Comparison of ENCODE assay signal across 16 cellular contexts in the genomic region with DNA sequence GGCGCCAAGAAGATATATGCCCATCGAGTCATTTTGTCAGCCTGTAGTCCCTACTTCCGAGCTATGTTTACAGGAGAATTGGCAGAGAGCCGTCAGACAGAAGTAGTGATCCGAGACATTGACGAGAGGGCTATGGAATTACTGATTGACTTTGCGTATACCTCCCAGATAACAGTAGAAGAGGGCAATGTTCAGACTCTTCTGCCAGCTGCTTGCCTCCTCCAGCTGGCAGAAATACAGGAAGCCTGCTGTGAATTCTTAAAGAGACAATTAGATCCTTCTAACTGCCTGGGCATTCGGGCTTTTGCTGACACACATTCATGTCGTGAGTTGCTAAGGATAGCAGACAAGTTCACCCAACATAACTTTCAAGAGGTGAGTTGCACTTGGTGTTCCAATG. TPM values are rescaled to one million over a fixed set of nuclear protein-coding genes. Genes with fewer than 3 reads are reported as not detected.
DNase-seq lines count a peak whose midpoint lies in the region; ATAC-seq, FAIRE-seq and TF ChIP-seq lines count a peak whose summit lies in the region.
"Had no signal": no experiment of that assay in that cellular context is flagged by ENCODE, and none has a peak within 500 bp of the region (broad histone marks: within the 10 kb centered on the region; RNA-seq: fewer than 3 reads in every experiment).

No MANE protein-coding gene starts in this region.

- H3K9me3 ChIP-seq in liver (ENCODE audit: control insufficient read depth in 4 of 4, low read length in 3 of 4), result no peaks in the 10 kb centered on the region
- no peaks in the 10 kb centered on the region for H3K9me3 ChIP-seq in HepG2 (ENCODE audit: low read length)

- no peak overlapping the region for H3K4me2 ChIP-seq in HepG2 (ENCODE audit: low read depth, low read length)

- FAIRE-seq in HepG2 (lab: Jason Lieb, UNC), result no peak
- FAIRE-seq: G401.6, H1 had no signal

- no TSS peak for BruUV-seq in HepG2 (replicated peaks; lab: Mats Ljungman, UMichigan)

- TF ChIP-seq POLR2A in HepG2 (IDR thresholded peaks at IDR 0.05; ENCODE audit: insufficient read depth in 1 of 2, low read depth in 2 of 2, low read length in 2 of 2), result no peak

- H2AFZ ChIP-seq in HepG2 (ENCODE audit: low read length), result no peak overlapping the region

- H3K4me3 ChIP-seq in liver (ENCODE audit: low read depth in 1 of 3, low read length in 3 of 3) (no peak overlapping the region), HepG2 (replicated peaks in 1 of 3; ENCODE audit: insufficient read depth in 1 of 3, low read depth in 2 of 3, low read length in 3 of 3) (no peak overlapping the region)

- no peak overlapping the region for H3K9ac ChIP-seq in liver (ENCODE audit: low read depth in 1 of 2, low read length in 2 of 2)
- H3K9ac ChIP-seq in HepG2 (ENCODE audit: insufficient read depth, low read depth, low read length), result no peak overlapping the region

- TF ChIP-seq CTCF in liver (IDR thresholded peaks at IDR 0.05; ENCODE audit: low read depth, low read length, missing input control) (no peak), HepG2 (CRISPR knock-in tag; IDR thresholded peaks at IDR 0.05) (no peak)

- ATAC-seq in HepG2, result no peak

- WGBS in liver, result 47% methylated on average over 9 of the region's 9 CpGs
- over 99% methylated on average over 9 of the region's 9 CpGs for WGBS in HepG2 (ENCODE audit: low lambda C conversion rate)

- TF ChIP-seq RAD21 in liver (IDR thresholded peaks at IDR 0.05) (peak in 1 of 2 donors; percentile 33), HepG2 (CRISPR knock-in tag; IDR thresholded peaks at IDR 0.05) (no peak)

- POLR2A ChIA-PET in HepG2 (lab: Yijun Ruan, JAX), result no interaction called here

- H3K27ac ChIP-seq in liver (ENCODE audit: low read depth in 1 of 2, low read length in 2 of 2) (peak overlapping the region in 1 of 2 donors; percentile 42), HepG2 (ENCODE audit: extremely low read length, insufficient read depth, low read length) (no peak overlapping the region)

- in situ Hi-C loops in HepG2 (cut with HindIII; ENCODE audit: extremely low pct_ligation_motif_present, low pct_unique_long_range_greater_than_20kb), result no loop called here

- H3K27me3 ChIP-seq in liver (ENCODE audit: control insufficient read depth in 4 of 4, insufficient read depth in 4 of 4, low read length in 3 of 4) (no peaks in the 10 kb centered on the region), HepG2 (ENCODE audit: control insufficient read depth in 1 of 2, insufficient read depth in 2 of 2, low read length in 2 of 2) (no peaks in the 10 kb centered on the region)

- CTCF ChIA-PET in HepG2 (lab: Yijun Ruan, JAX; ENCODE audit: low intra/inter-chr PET ratio, low total read pairs), result no interaction called here

- no peaks in the 10 kb centered on the region for H3K79me2 ChIP-seq in HepG2 (ENCODE audit: insufficient read depth, low read length)

- DNase-seq in HepG2 (ENCODE audit: low spot score) (no peak), cerebellum (ENCODE audit: low spot score) (peak; percentile 27), myocyte (ENCODE audit: low read depth) (peak; percentile 2), Kasumi-1 (lab: John Stamatoyannopoulos, UW) (no peak), NCI-H2107 (lab: John Stamatoyannopoulos, UW) (no peak)
- DNase-seq in activated naive CD4-positive, alpha-beta T cell treated with anti-CD3 and anti-CD28 coated beads, Interleukin-2, amount 50 U/mL, for 16 hours, result no peak
- DNase-seq: CD4-positive, CD25-positive, alpha-beta regulatory T cell; DMS79 treated with DMSO at 0.1 percent for 48 hours; KBM-7; NCI-H1417 treated with DMSO at 0.1 percent for 48 hours; NCI-H2029; NCI-H524; SIG-M5 had no signal

- H3K4me1 ChIP-seq in liver (ENCODE audit: control insufficient read depth in 4 of 4, insufficient read depth in 4 of 4, low read length in 3 of 4), result peaks cover 3 to 35% (median 18%) of the 10 kb centered on the region in 4 donors
- peaks cover 11% of the 10 kb centered on the region; the same call in 1 of the 2 replicates for H3K4me1 ChIP-seq in HepG2 (ENCODE audit: insufficient read depth, low read length)

- TF ChIP-seq EP300 in HepG2 (IDR thresholded peaks at IDR 0.05; ENCODE audit: low read depth in 2 of 2, low read length in 2 of 2) (no peak), HepG2 (CRISPR knock-in tag; IDR thresholded peaks at IDR 0.05; ENCODE audit: borderline replicate concordance) (no peak)

- intact Hi-C loops in HepG2 (cut with micrococcal nuclease; ENCODE audit: unreplicated experiment), result no loop called here

- H3K36me3 ChIP-seq in liver (ENCODE audit: control insufficient read depth in 4 of 4, insufficient read depth in 3 of 4, low read depth in 1 of 4, low read length in 3 of 4) (peaks cover 0 to 8% (median 0%) of the 10 kb centered on the region in 4 donors), HepG2 (replicated peaks in 1 of 2; ENCODE audit: control insufficient read depth in 1 of 2, insufficient read depth in 2 of 2, low read length in 2 of 2) (peaks cover 5 to 14% of the 10 kb centered on the region in 2 experiments)

- no peaks in the 10 kb centered on the region for H4K20me1 ChIP-seq in HepG2 (ENCODE audit: insufficient read depth, low read length)

TF ChIP-seq in liver, 16 proteins besides CTCF, POLR2A, EP300 and RAD21 (continues in another document):
- TF ChIP-seq, protein P1, sequence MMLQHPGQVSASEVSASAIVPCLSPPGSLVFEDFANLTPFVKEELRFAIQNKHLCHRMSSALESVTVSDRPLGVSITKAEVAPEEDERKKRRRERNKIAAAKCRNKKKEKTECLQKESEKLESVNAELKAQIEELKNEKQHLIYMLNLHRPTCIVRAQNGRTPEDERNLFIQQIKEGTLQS (IDR thresholded peaks at IDR 0.05), result no peak
- peak; percentile 33 for TF ChIP-seq SP1 (IDR thresholded peaks at IDR 0.05)
- no peak for TF ChIP-seq FOXA1 (IDR thresholded peaks at IDR 0.05)
- TF ChIP-seq GABPA (IDR thresholded peaks at IDR 0.05 in 1 of 2, conservative IDR thresholded peaks at IDR 0.05 in 1 of 2), result no peak
- TF ChIP-seq JUND (IDR thresholded peaks at IDR 0.05), result no peak

TF ChIP-seq in HepG2, 621 proteins besides CTCF, POLR2A, EP300 and RAD21:
- TF ChIP-seq ZNF772 (CRISPR knock-in tag; IDR thresholded peaks at IDR 0.05) (no peak), ZNF460 (CRISPR knock-in tag; IDR thresholded peaks at IDR 0.05; ENCODE audit: borderline replicate concordance) (no peak), ZNF577 (CRISPR knock-in tag; IDR thresholded peaks at IDR 0.05; ENCODE audit: borderline replicate concordance, low read depth) (no peak), TBX3 (IDR thresholded peaks at IDR 0.05; ENCODE audit: borderline replicate concordance) (no peak), NR2F6 (IDR thresholded peaks at IDR 0.05) (no peak), NR2F6 (CRISPR knock-in tag; IDR thresholded peaks at IDR 0.05) (no peak), PHB2 (IDR thresholded peaks at IDR 0.05; ENCODE audit: partially characterized antibody) (no peak), ETV5 (CRISPR knock-in tag; IDR thresholded peaks at IDR 0.05; ENCODE audit: borderline replicate concordance) (no peak), ZNF550 (CRISPR knock-in tag; IDR thresholded peaks at IDR 0.05; ENCODE audit: borderline replicate concordance) (no peak), SCMH1 (CRISPR knock-in tag; IDR thresholded peaks at IDR 0.05; ENCODE audit: borderline replicate concordance) (no peak)

RNA-seq across cellular contexts. Expression of gene KLHL20, which starts 19.1 kb away (rescaled TPM):
- total RNA-seq in liver (10 to 100 TPM; 11.1 to 25.9 TPM), HepG2 (2016; rRNA removed; fragmentation: Illumina TruSeq; extraction: Trizol) (14.3 and 18.8 TPM in 2 replicates), cerebellum (28.1 TPM), myocyte (30.4 and 47.8 TPM in 2 replicates)
- polyA plus RNA-seq in liver (1 to 10 TPM; 5.2 to 8.0 TPM), HepG2 (2011; rRNA removed) (7.4 and 7.6 TPM in 2 replicates)
- 2.4 and 2.5 TPM in 2 replicates for total RNA-seq in HepG2 (2016; cell fraction: cytosol; rRNA removed; fragmentation: Illumina TruSeq; extraction: Trizol; ENCODE audit: low read depth)
- 14.9 and 16.8 TPM in 2 replicates for total RNA-seq in HepG2 (2016; cell fraction: insoluble cytoplasmic fraction; rRNA removed; fragmentation: Illumina TruSeq; extraction: Trizol)
- total RNA-seq in HepG2 (2016; cell fraction: membrane; rRNA removed; fragmentation: Illumina TruSeq; extraction: Trizol), result 4.0 and 4.7 TPM in 2 replicates
- total RNA-seq in HepG2 (2016; cell fraction: nucleus; rRNA removed; fragmentation: Illumina TruSeq; extraction: Trizol), result 14.8 and 15.8 TPM in 2 replicates
- 4.5 and 6.7 TPM in 2 replicates for polyA plus RNA-seq in HepG2 (2011; cell fraction: cytosol; rRNA removed)
- 7.4 and 7.5 TPM in 2 replicates for polyA plus RNA-seq in HepG2 (2011; cell fraction: nucleus; rRNA removed)
- polyA plus RNA-seq in HepG2 (2012), result 7.7 and 9.3 TPM in 2 replicates
- polyA plus RNA-seq in HepG2 (2016; cell fraction: cytosol; fragmentation: Illumina TruSeq; extraction: Trizol; ENCODE audit: low read depth), result 0.67 and 0.69 TPM in 2 replicates
- polyA plus RNA-seq in HepG2 (2016; cell fraction: insoluble cytoplasmic fraction; fragmentation: Illumina TruSeq; extraction: Trizol; ENCODE audit: low read depth), result 12.9 and 13.2 TPM in 2 replicates
- 1.3 and 1.6 TPM in 2 replicates for polyA plus RNA-seq in HepG2 (2016; cell fraction: membrane; fragmentation: Illumina TruSeq; extraction: Trizol; ENCODE audit: low read depth)
- polyA plus RNA-seq in HepG2 (2016; cell fraction: nucleus; fragmentation: Illumina TruSeq; extraction: Trizol; ENCODE audit: insufficient read depth, low read depth), result 9.9 and 10.8 TPM in 2 replicates
- 7.8 and 22.8 TPM in 2 replicates for polyA minus RNA-seq in HepG2 (2011; rRNA and poly(A)+ RNA removed; ENCODE audit: low replicate concordance)
- 4.9 TPM in 2 replicates for polyA minus RNA-seq in HepG2 (2011; cell fraction: cytosol; rRNA and poly(A)+ RNA removed)
- polyA minus RNA-seq in HepG2 (2011; cell fraction: nucleus; rRNA and poly(A)+ RNA removed), result 20.4 and 23.3 TPM in 2 replicates
- 15.3 TPM for polyA plus RNA-seq in myocyte (2012)

Comparison
In these comparisons a context has a peak if more than half of its experiments do, and no peak if none do; other contexts are left out.
1. DNase-seq: peak in cerebellum (single experiment) and myocyte (single experiment); none in HepG2 (single experiment), Kasumi-1 (0 of 2), NCI-H2107 (single experiment) and activated naive CD4-positive, alpha-beta T cell treated with anti-CD3 and anti-CD28 coated beads, Interleukin-2, amount 50 U/mL, for 16 hours (single experiment).